Comparison of ENCODE assay signal across 16 cellular contexts in the genomic region with DNA sequence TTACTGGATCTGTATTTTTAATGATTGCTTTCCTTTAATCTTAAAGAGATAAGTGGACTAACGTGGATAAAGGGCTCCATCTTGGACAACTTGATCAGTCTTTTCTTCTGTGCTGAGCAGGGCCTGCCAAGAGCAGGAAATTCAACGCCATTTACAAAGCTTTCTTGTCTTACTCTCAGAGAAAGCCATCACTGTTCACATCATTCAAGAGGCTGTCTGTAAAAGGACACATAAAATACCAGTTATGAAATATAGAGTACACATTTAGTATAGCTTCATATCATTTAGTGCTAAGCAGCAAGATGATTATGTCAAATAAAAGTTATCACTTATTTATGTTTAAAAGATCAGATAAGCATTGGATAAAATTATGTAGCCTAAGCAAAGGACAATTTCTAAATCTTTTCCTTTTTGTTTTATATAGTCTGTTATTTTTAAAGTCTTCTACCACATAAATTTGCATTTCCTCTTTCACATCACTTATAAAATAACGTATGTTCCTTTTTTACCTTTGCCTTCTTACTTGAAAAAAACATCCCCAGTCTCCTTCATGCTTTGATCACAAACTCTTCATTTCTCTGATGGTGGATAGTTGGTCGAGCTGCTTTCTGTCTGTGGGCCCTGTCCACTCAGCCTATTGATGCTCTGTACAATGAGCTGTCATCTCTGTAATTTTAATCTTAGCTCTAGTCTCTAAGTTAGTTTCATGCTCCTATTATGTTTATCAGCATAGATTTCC. TPM values are rescaled to one million over a fixed set of nuclear protein-coding genes. Genes with fewer than 3 reads are reported as not detected.
A peak's percentile ranks its signal among the peaks of the same experiment; 100 is the strongest.
DNase-seq lines count a peak whose midpoint lies in the region; ATAC-seq and TF ChIP-seq lines count a peak whose summit lies in the region.
"Had no signal": no experiment of that assay in that cellular context is flagged by ENCODE, and none has a peak within 500 bp of the region (broad histone marks: within the 10 kb centered on the region; RNA-seq: fewer than 3 reads in every experiment).

No MANE protein-coding gene starts in this region.

- no peaks in the 10 kb centered on the region for H3K27me3 ChIP-seq in mesendoderm (ENCODE audit: insufficient read depth, low read length, poor library complexity)
- H3K27me3 ChIP-seq: uterus had no signal

- no peak for TF ChIP-seq CTCF in VCaP (conservative IDR thresholded peaks at IDR 0.05)

- H2BK15ac ChIP-seq in mesendoderm (replicated peaks; ENCODE audit: low read depth) = no peak overlapping the region

- no peak overlapping the region for H2AK5ac ChIP-seq in mesendoderm (ENCODE audit: low read length)

- no peak for DNase-seq in stimulated activated naive CD8-positive, alpha-beta T cell treated with anti-CD3 and anti-CD28 coated beads, Interleukin-15, Interleukin-2, amounts not matched to agents 100 U/mL and 50 U/mL, for 24 hours
- DNase-seq in mesendoderm = no peak
- no peak for DNase-seq in stimulated activated CD4-positive, alpha-beta T cell treated with anti-CD3 and anti-CD28 coated beads, Interleukin-15, amount 100 ng/mL, for 24 hours
- DNase-seq in stimulated activated CD4-positive, alpha-beta T cell treated with anti-CD3 and anti-CD28 coated beads, Interleukin-2, amount 100 ng/mL, for 24 hours = no peak
- no peak for DNase-seq in AG08396 (ENCODE audit: low spot score)
- DNase-seq: activated CD8-positive, alpha-beta memory T cell treated with anti-CD3 and anti-CD28 coated beads, Interleukin-2, amount 10 ng/mL, durations not matched to agents 7 days and 5 days; CD8-positive, alpha-beta memory T cell; islet precursor cell; NCI-H2081 treated with DMSO at 0.1 percent for 48 hours; psoas muscle; SIG-M5; uterus had no signal

- no peak overlapping the region for H4K8ac ChIP-seq in mesendoderm (ENCODE audit: low read depth, low read length)

- H3K27ac Mint-ChIP-seq in stimulated activated naive CD8-positive, alpha-beta T cell treated with anti-CD3 and anti-CD28 coated beads, Interleukin-15, Interleukin-2, amounts not matched to agents 100 ng/mL and 50 ng/mL, for 24 hours = no peak overlapping the region

- no peak overlapping the region for H3K4me3 ChIP-seq in mesendoderm (ENCODE audit: low read length)

- WGBS in mesendoderm (ENCODE audit: extremely low coverage, insufficient coverage, low lambda C conversion rate) = 100% methylated on average over 1 of the region's 4 CpGs

- H4K5ac ChIP-seq in mesendoderm (ENCODE audit: low read length) = no peak overlapping the region

- no peak overlapping the region for H2BK5ac ChIP-seq in mesendoderm (ENCODE audit: low read length)

- no peaks in the 10 kb centered on the region for H3K4me1 ChIP-seq in mesendoderm (ENCODE audit: control insufficient read depth, low read depth, low read length)

- no peak for ATAC-seq in stimulated activated naive CD8-positive, alpha-beta T cell treated with anti-CD3 and anti-CD28 coated beads, Interleukin-15, Interleukin-2, amounts not matched to agents 100 U/mL and 50 U/mL, for 24 hours
- ATAC-seq in HG02981 (IDR thresholded peaks at IDR 0.05; ENCODE audit: unreplicated experiment) = no peak
- ATAC-seq: activated CD8-positive, alpha-beta memory T cell treated with anti-CD3 and anti-CD28 coated beads, Interleukin-2, amount 10 ng/mL, durations not matched to agents 7 days and 5 days; esophagus mucosa; psoas muscle had no signal

- H3K4me1 Mint-ChIP-seq in stimulated activated naive CD8-positive, alpha-beta T cell treated with anti-CD3 and anti-CD28 coated beads, Interleukin-15, Interleukin-2, amounts not matched to agents 100 ng/mL and 50 ng/mL, for 24 hours (ENCODE audit: low read depth) = peaks cover 53% of the 10 kb centered on the region

- no peak overlapping the region for H3K23ac ChIP-seq in mesendoderm (ENCODE audit: low read length)

- no peak overlapping the region for H3K9ac ChIP-seq in mesendoderm (ENCODE audit: low read length)

- H3K27me3 Mint-ChIP-seq in stimulated activated naive CD8-positive, alpha-beta T cell treated with anti-CD3 and anti-CD28 coated beads, Interleukin-15, Interleukin-2, amounts not matched to agents 100 ng/mL and 50 ng/mL, for 24 hours = no peaks in the 10 kb centered on the region

- H3K27ac ChIP-seq in VCaP (peak overlapping the region; percentile 96), mesendoderm (ENCODE audit: low read depth, low read length) (no peak overlapping the region)
- H3K27ac ChIP-seq: psoas muscle had no signal

- no peaks in the 10 kb centered on the region for H3K36me3 ChIP-seq in mesendoderm (ENCODE audit: control insufficient read depth, insufficient read depth, low read length)
- H3K36me3 ChIP-seq: uterus had no signal

- H2BK120ac ChIP-seq in mesendoderm (ENCODE audit: low read depth, low read length) = no peak overlapping the region

- peak overlapping the region; percentile 40 for H3K56ac ChIP-seq in mesendoderm (ENCODE audit: low read length)

- H3K4me3 Mint-ChIP-seq in stimulated activated naive CD8-positive, alpha-beta T cell treated with anti-CD3 and anti-CD28 coated beads, Interleukin-15, Interleukin-2, amounts not matched to agents 100 ng/mL and 50 ng/mL, for 24 hours = peak overlapping the region; percentile 5

- H3K79me2 ChIP-seq in mesendoderm (ENCODE audit: control insufficient read depth, insufficient read depth, low read length) = peaks cover 10% of the 10 kb centered on the region

- no peaks in the 10 kb centered on the region for H3K36me3 Mint-ChIP-seq in stimulated activated naive CD8-positive, alpha-beta T cell treated with anti-CD3 and anti-CD28 coated beads, Interleukin-15, Interleukin-2, amounts not matched to agents 100 ng/mL and 50 ng/mL, for 24 hours (ENCODE audit: low read depth)

- H3K79me1 ChIP-seq in mesendoderm (ENCODE audit: low read length) = no peaks in the 10 kb centered on the region

- H3K18ac ChIP-seq in mesendoderm (ENCODE audit: low read length) = no peak overlapping the region

- H3K9me3 Mint-ChIP-seq in stimulated activated naive CD8-positive, alpha-beta T cell treated with anti-CD3 and anti-CD28 coated beads, Interleukin-15, Interleukin-2, amounts not matched to agents 100 ng/mL and 50 ng/mL, for 24 hours = no peaks in the 10 kb centered on the region

- no peak overlapping the region for H3K4ac ChIP-seq in mesendoderm (ENCODE audit: low read depth, low read length)

- H3K4me2 ChIP-seq in mesendoderm (ENCODE audit: low read length) = no peak overlapping the region

RNA-seq across cellular contexts. Expression of a gene that starts 2.1 kb away (rescaled TPM):
- polyA plus RNA-seq in mesendoderm (2013, experiment 1 of 2) = 4.4 TPM
- polyA plus RNA-seq in mesendoderm (2013, experiment 2 of 2) = 3.6 TPM
